Comparison of ENCODE assay signal across 5 cellular contexts in the genomic region with DNA sequence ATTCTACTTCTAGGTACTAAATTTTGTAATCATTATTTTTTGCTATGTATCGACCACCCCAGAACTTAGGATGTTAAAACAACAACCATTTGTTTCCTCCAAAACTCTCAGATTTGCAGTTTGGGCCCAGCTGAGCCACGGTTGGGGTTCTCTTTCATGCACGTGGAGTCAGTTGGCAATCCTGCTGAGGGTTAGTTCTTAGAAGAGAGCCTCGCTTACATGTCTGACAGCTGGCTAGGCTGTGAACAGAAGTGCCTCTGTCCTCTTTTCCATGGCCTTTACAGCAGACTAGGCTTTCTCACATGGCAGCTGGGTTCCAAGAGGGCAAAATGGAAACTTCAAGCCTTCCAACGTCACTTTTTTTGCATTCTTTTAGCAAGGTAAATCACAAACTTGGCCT.
"Had no signal": no experiment of that assay in that cellular context is flagged by ENCODE, and none has a peak within 500 bp of the region (broad histone marks: within the 10 kb centered on the region; RNA-seq: fewer than 3 reads in every experiment).

No MANE protein-coding gene starts in this region.

- ATAC-seq: GM23338, HepG2 had no signal

- DNase-seq: H9, HCEC 1CT, KBM-7 had no signal
